Comparison of ENCODE assay signal across 20 cellular contexts in the genomic region with DNA sequence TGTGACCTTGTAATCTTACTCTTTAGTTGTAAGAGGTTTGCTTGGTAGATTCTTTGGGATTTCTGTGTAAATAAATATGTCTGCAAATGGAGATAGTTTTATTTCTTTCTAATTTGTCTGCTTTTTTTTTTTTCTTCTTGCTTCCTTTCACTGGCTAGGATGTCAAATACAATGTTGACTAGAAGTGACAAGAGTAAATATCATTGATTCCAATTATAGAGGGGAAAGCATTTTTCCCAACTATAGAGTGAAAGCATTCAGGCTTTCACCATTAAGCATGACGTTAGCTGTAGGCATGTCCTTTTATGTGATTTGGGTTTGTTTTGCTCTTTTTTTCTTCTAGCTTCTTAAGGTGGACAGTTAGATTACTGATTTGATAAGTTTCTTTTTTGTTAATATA.
"Had no signal": no experiment of that assay in that cellular context is flagged by ENCODE, and none has a peak within 500 bp of the region (broad histone marks: within the 10 kb centered on the region; RNA-seq: fewer than 3 reads in every experiment).

No MANE protein-coding gene starts in this region.

- ATAC-seq: gastroesophageal sphincter, heart left ventricle, left ventricle myocardium superior, mucosa of descending colon, natural killer cell, T-cell had no signal

- H3K4me3 Mint-ChIP-seq: natural killer cell had no signal

- DNase-seq: activated CD4-positive, alpha-beta T cell treated with anti-CD3 and anti-CD28 coated beads, Interleukin-2, amount 50 U/mL, for 1 hour; activated CD4-positive, CD25-positive, alpha-beta regulatory T cell treated with anti-CD3 and anti-CD28 coated beads, Interleukin-2, amount 50 U/mL, for 72 hours; activated CD8-positive, alpha-beta memory T cell treated with anti-CD3 and anti-CD28 coated beads, Interleukin-2, amount 50 U/mL, for 4 hours; activated effector memory CD4-positive, alpha-beta T cell treated with anti-CD3 and anti-CD28 coated beads, Interleukin-2, amount 50 U/mL, for 16 hours; activated T-cell treated with anti-CD3 and anti-CD28 coated beads, Interleukin-2, amount 50 U/mL, for 48 hours; cortex of kidney; heart left ventricle; left ventricle myocardium superior; mucosa of descending colon; natural killer cell; retina; stimulated activated CD4-positive, alpha-beta T cell treated with anti-CD3 and anti-CD28 coated beads, Interleukin-12 subunit alpha, Interleukin-12 subunit beta, amount 100 ng/mL, for 4 hours; stimulated activated CD4-positive, alpha-beta T cell treated with anti-CD3 and anti-CD28 coated beads, Interleukin-1b, Interleukin-23, amount 100 ng/mL, for 48 hours; stimulated activated CD8-positive, alpha-beta memory T cell treated with anti-CD3 and anti-CD28 coated beads, Interleukin-4, amount 100 ng/mL, for 48 hours; stimulated activated naive CD4-positive, alpha-beta T cell; T-cell; T-helper 9 cell; thyroid gland had no signal

- H3K27me3 Mint-ChIP-seq: activated naive CD4-positive, alpha-beta T cell treated with anti-CD3 and anti-CD28 coated beads, Interleukin-2, amount 50 U/mL, for 24 hours; T-cell had no signal

- H3K9me3 Mint-ChIP-seq: natural killer cell had no signal

- H3K36me3 Mint-ChIP-seq: natural killer cell had no signal

- H3K27ac Mint-ChIP-seq: T-cell had no signal
